ENCODE assay signal across 24 cellular contexts in genomic region chr4:30350288-30350687, GRCh38.
"Had no signal": no experiment of that assay in that cellular context is flagged by ENCODE, and none has a peak within 500 bp of the region (broad histone marks: within the 10 kb centered on the region; RNA-seq: fewer than 3 reads in every experiment).

No MANE protein-coding gene starts in this region.

- H3K27ac ChIP-seq: colonic mucosa, coronary artery, dorsolateral prefrontal cortex, epithelial cell of prostate, esophagus muscularis mucosa, esophagus squamous epithelium, foreskin keratinocyte, gastrocnemius medialis, gastroesophageal sphincter, heart left ventricle, heart right ventricle had no signal

- H3K4me3 ChIP-seq: colonic mucosa, coronary artery, dorsolateral prefrontal cortex, esophagus muscularis mucosa, esophagus squamous epithelium, gastrocnemius medialis, gastroesophageal sphincter, heart left ventricle, heart right ventricle had no signal

- H3K27me3 Mint-ChIP-seq: dendritic cell treated with granulocyte-macrophage colony-stimulating factor and Interleukin-4, amounts not matched to agents 40 ng/mL and 50 ng/mL, for 4 days; effector memory CD8-positive, alpha-beta T cell had no signal

- H3K27me3 ChIP-seq: colonic mucosa, dorsolateral prefrontal cortex, esophagus muscularis mucosa, esophagus squamous epithelium, foreskin keratinocyte, gastrocnemius medialis, gastroesophageal sphincter, heart left ventricle, heart right ventricle had no signal

- DNase-seq: colonic mucosa; cortex of kidney; dermis blood vessel endothelial cell; dorsolateral prefrontal cortex; effector CD4-positive, alpha-beta T cell; effector CD8-positive, alpha-beta T cell; effector memory CD4-positive, alpha-beta T cell; effector memory CD8-positive, alpha-beta T cell; erythroblast; esophagus squamous epithelium; foreskin fibroblast; foreskin keratinocyte; foreskin melanocyte; gastrocnemius medialis; glutamatergic neuron; head of caudate nucleus; heart left ventricle; heart right ventricle had no signal

- H3K36me3 ChIP-seq: colonic mucosa, esophagus muscularis mucosa, esophagus squamous epithelium, gastrocnemius medialis, gastroesophageal sphincter, heart left ventricle, heart right ventricle had no signal

- H3K9me3 ChIP-seq: colonic mucosa, esophagus muscularis mucosa, esophagus squamous epithelium, gastrocnemius medialis, gastroesophageal sphincter, heart left ventricle had no signal

- H3K4me3 Mint-ChIP-seq: dendritic cell treated with granulocyte-macrophage colony-stimulating factor and Interleukin-4, amounts not matched to agents 40 ng/mL and 50 ng/mL, for 4 days; effector memory CD8-positive, alpha-beta T cell had no signal

- ATAC-seq: effector memory CD8-positive, alpha-beta T cell; esophagus mucosa; foreskin keratinocyte; gastrocnemius medialis; gastroesophageal sphincter; heart left ventricle; heart right ventricle had no signal

- H3K27ac Mint-ChIP-seq: dendritic cell treated with granulocyte-macrophage colony-stimulating factor and Interleukin-4, amounts not matched to agents 40 ng/mL and 50 ng/mL, for 4 days; effector memory CD8-positive, alpha-beta T cell had no signal

- H3K4me1 ChIP-seq: colonic mucosa, esophagus muscularis mucosa, esophagus squamous epithelium, foreskin keratinocyte, gastrocnemius medialis, gastroesophageal sphincter, heart left ventricle, heart right ventricle had no signal
